ENCODE assay signal across 28 cellular contexts in the genomic region with DNA sequence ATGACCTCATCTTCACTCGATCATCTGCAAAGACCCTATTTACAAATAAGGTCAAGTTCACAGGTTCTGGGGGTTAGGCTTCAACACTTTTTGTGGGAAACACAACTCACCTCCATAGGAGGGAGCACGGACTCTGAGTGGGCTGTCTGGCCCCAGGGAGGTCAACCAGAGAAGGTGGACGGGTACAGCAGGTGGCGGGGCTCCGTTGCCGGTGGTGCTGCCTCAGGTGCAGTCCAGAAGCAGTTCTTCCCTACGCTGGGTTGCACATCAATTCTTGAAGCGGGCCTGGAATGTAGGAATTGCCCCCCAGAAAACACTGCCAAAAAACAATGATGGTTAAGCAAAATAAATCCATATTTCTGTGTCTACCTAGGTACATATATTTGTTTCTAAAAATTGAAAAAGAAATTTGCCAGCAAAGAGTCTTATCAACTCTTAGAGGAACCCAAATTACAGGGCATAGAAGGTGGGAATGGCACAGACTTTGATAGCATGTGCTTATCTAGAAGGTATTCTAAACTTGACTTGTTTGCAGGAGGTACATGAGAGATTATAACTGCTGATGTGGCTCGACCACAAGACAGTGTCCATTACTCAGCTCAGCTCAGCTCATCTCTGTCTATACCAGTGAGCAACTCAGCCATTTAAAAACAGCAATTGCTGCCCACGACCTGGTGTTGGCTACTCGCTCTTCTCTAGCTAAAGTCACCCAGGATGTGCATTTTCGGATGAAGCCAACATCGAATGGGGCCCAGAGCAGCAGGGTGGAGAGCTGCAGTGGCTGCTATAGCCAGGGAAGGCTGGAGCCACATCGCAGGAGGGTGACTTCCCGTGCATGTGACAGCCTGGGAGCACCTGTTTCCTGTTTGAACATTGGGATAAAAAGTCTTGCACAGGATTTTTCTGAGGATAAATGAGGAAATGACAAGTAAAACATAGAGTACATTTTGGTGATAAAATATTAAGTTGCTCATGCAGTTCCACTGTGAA.
"Had no signal": no experiment of that assay in that cellular context is flagged by ENCODE, and none has a peak within 500 bp of the region (broad histone marks: within the 10 kb centered on the region; RNA-seq: fewer than 3 reads in every experiment).

No MANE protein-coding gene starts in this region.

- H3K27me3 Mint-ChIP-seq: activated naive CD4-positive, alpha-beta T cell treated with anti-CD3 and anti-CD28 coated beads, Interleukin-2, amount 50 U/mL, for 24 hours; activated T-cell treated with anti-CD3 and anti-CD28 coated beads, Interleukin-2, amount 50 U/mL, for 24 hours; progenitor cell of endocrine pancreas; T-helper 17 cell had no signal

- H3K4me1 Mint-ChIP-seq: nephron progenitor cell had no signal

- H3K27ac Mint-ChIP-seq: activated naive CD4-positive, alpha-beta T cell treated with anti-CD3 and anti-CD28 coated beads, Interleukin-2, amount 50 U/mL, for 24 hours; activated T-cell treated with anti-CD3 and anti-CD28 coated beads, Interleukin-2, amount 50 U/mL, for 24 hours; activated T-helper 2 cell treated with anti-CD3 and anti-CD28 coated beads, Interferon-gamma antibody, Interleukin-2, Interleukin-4, amounts not matched to agents 10 μg/mL and 5 μg/mL and 100 μg/mL, durations not matched to agents 14 hours and 24 hours and 36 hours; nephron progenitor cell; progenitor cell of endocrine pancreas had no signal

- H3K4me3 Mint-ChIP-seq: activated naive CD4-positive, alpha-beta T cell treated with anti-CD3 and anti-CD28 coated beads, Interleukin-2, amount 50 U/mL, for 24 hours; activated T-cell treated with anti-CD3 and anti-CD28 coated beads, Interleukin-2, amount 50 U/mL, for 24 hours; nephron progenitor cell; T-helper 17 cell had no signal

- H3K27ac ChIP-seq: adrenal gland, body of pancreas, gastroesophageal sphincter, neutrophil, ovary, sigmoid colon, transverse colon, VCaP had no signal

- H3K27me3 ChIP-seq: adrenal gland, body of pancreas, dorsolateral prefrontal cortex, neutrophil, ovary, sigmoid colon, transverse colon had no signal

- ATAC-seq: body of pancreas, gastroesophageal sphincter, left cardiac atrium, T-helper 17 cell had no signal

- H3K4me3 ChIP-seq: adrenal gland, body of pancreas, dorsolateral prefrontal cortex, gastroesophageal sphincter, ovary, sigmoid colon, transverse colon had no signal

- H3K36me3 ChIP-seq: ovary, sigmoid colon, transverse colon had no signal

- H3K9me3 Mint-ChIP-seq: activated naive CD4-positive, alpha-beta T cell treated with anti-CD3 and anti-CD28 coated beads, Interleukin-2, amount 50 U/mL, for 24 hours; activated T-cell treated with anti-CD3 and anti-CD28 coated beads, Interleukin-2, amount 50 U/mL, for 24 hours; activated T-helper 2 cell treated with anti-CD3 and anti-CD28 coated beads, Interferon-gamma antibody, Interleukin-2, Interleukin-4, amounts not matched to agents 10 μg/mL and 5 μg/mL and 100 μg/mL, durations not matched to agents 14 hours and 24 hours and 36 hours had no signal

- H3K9me3 ChIP-seq: adrenal gland, body of pancreas, gastroesophageal sphincter, neutrophil, ovary, sigmoid colon, transverse colon had no signal

- FAIRE-seq: colon, keratinocyte, small intestine had no signal

- DNase-seq: activated CD4-positive, alpha-beta T cell treated with anti-CD3 and anti-CD28 coated beads for 4 hours; activated CD4-positive, alpha-beta T cell treated with anti-CD3 and anti-CD28 coated beads, Interleukin-2, amount 50 U/mL, for 4 hours; activated CD8-positive, alpha-beta memory T cell treated with anti-CD3 and anti-CD28 coated beads, Interleukin-2, amount 50 U/mL, for 48 hours; activated T-cell treated with anti-CD3 and anti-CD28 coated beads, Interleukin-2, amount 50 U/mL, for 24 hours; adrenal gland; aorta; body of pancreas; dorsolateral prefrontal cortex; effector memory CD4-positive, alpha-beta T cell; hippocampal formation; left cardiac atrium; mammary epithelial cell; nephron progenitor cell; ovary; sigmoid colon; small intestine; stimulated activated CD4-positive, alpha-beta T cell treated with anti-CD3 and anti-CD28 coated beads, Interleukin-1b, Interleukin-23, amount 100 ng/mL, for 48 hours; stimulated activated naive CD4-positive, alpha-beta T cell treated with Interleukin-2 at 50 U/mL for 16 hours; T-helper 17 cell; transverse colon had no signal

- H3K4me1 ChIP-seq: body of pancreas, transverse colon had no signal
